9 cellular contexts compared by ENCODE assay signal in the genomic region with DNA sequence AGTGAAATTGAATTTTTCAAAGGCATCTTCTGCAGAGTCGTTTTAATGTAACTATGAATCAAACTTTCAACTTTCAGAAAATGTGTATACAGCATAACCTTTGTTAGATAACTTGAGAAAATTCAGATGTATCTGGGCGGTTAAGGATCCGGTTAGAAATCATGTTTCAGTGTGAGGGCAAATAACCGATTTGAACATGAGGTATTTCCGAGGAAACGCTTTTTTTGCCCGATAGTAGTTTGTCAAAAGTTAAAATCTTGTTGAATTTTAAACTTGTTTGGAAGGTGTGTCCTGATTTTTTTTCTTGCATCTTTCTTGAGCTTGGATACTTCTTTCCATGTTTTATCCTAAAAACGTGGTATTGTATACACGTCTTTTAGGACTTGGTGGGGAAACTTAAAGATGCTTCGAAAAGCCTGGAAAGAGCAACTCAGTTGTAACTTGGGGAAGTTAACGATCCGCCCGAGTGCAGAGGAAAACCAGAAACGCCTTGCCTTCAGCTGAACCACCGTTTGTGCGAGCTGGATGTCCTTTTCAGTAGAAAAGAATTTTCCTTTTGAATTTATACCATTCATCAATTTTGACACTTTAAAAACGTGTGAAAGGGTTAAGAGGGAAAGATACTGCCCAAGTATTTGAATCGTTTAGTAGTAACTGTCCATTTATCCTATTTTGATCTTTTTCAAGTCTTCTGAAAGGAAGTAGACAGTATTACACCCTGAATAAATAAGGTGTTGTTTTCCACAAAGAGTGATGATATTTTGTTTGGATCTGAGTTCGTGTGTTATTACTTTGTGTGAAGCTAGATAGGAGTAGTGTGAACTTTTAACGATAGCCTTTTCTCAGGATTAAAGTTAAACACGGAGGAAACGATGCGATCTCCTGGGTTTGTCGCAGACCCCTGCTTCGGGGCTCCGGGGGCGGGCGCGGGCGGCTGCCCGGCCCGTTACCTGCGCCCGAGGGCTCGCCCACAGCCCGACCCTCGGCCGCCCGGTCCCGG. TPM values are rescaled to one million over a fixed set of nuclear protein-coding genes. Genes with fewer than 3 reads are reported as not detected.
DNase-seq lines count a peak whose midpoint lies in the region; ATAC-seq and TF ChIP-seq lines count a peak whose summit lies in the region.
"Had no signal": no experiment of that assay in that cellular context is flagged by ENCODE, and none has a peak within 500 bp of the region (broad histone marks: within the 10 kb centered on the region; RNA-seq: fewer than 3 reads in every experiment).

No MANE protein-coding gene starts in this region.

- H3K36me3 ChIP-seq in DND-41 (ENCODE audit: insufficient read depth, low read length) (no peaks in the 10 kb centered on the region), Loucy (ENCODE audit: insufficient read depth, low read length) (0 out of 2 replicates have a peak, but pooled peaks cover 5% of the 10 kb centered on the region)
- H3K36me3 ChIP-seq in naive thymus-derived CD4-positive, alpha-beta T cell (ENCODE audit: control insufficient read depth in 2 of 3, insufficient read depth in 3 of 3, low read length in 3 of 3), result no peaks in the 10 kb centered on the region

- H3K36me3 Mint-ChIP-seq in chondrocyte (ENCODE audit: low read depth), result no peaks in the 10 kb centered on the region
- H3K36me3 Mint-ChIP-seq in naive thymus-derived CD4-positive, alpha-beta T cell, result peaks cover 0 to 31% (median 4%) of the 10 kb centered on the region in 5 donors

- H3K4me1 Mint-ChIP-seq in chondrocyte (ENCODE audit: low read depth), result peaks cover 67% of the 10 kb centered on the region
- H3K4me1 Mint-ChIP-seq in naive thymus-derived CD4-positive, alpha-beta T cell, result peaks cover 19 to 76% (median 69%) of the 10 kb centered on the region in 7 donors

- H3K9ac ChIP-seq in DND-41 (ENCODE audit: low read depth, low read length) (peak overlapping the region; percentile 48), Loucy (ENCODE audit: low read depth, low read length, poor library complexity, severe bottlenecking) (peak overlapping the region; percentile 94)

- no peak overlapping the region; the same call in 1 of the 2 replicates for H3K27ac ChIP-seq in DND-41 (ENCODE audit: low read length)
- H3K27ac ChIP-seq in naive thymus-derived CD4-positive, alpha-beta T cell (ENCODE audit: low read depth, low read length), result peak overlapping the region; percentile 67

- CTCF ChIA-PET in naive thymus-derived CD4-positive, alpha-beta T cell (lab: Charles Lee), result interaction anchor here (0.6 kb wide), 1 partner anchor 117 kb away, joined by 3 read pairs; no protein-coding TSS in a partner anchor

- no peaks in the 10 kb centered on the region for H3K9me3 Mint-ChIP-seq in chondrocyte (ENCODE audit: low read depth)
- H3K9me3 Mint-ChIP-seq in naive thymus-derived CD4-positive, alpha-beta T cell, result peaks cover 0 to 11% (median 0%) of the 10 kb centered on the region in 11 donors

- POLR2A ChIA-PET in naive thymus-derived CD4-positive, alpha-beta T cell (lab: Charles Lee), result interaction anchor here (0.7 to 3.4 kb wide), 13 partner anchors 12 to 804 kb away, joined by 3 to 16 read pairs (median 4); no protein-coding TSS in a partner anchor

- intact Hi-C loops in naive thymus-derived CD4-positive, alpha-beta T cell (cut with micrococcal nuclease), result loop anchor here (1.0 to 10.0 kb wide), 10 partner anchors 91 to 793 kb away; partner anchors contain the start of genes PIP4K2A (in 2 of the 2), MSRB2 (in 1 of the 2) and SKIDA1 (in 1 of the 2)

- TF ChIP-seq CTCF in DND-41 (IDR thresholded peaks at IDR 0.05; ENCODE audit: borderline replicate concordance, extremely low read depth, low read length, poor library complexity, severe bottlenecking), result no peak
- TF ChIP-seq CTCF in Loucy (conservative IDR thresholded peaks at IDR 0.05; ENCODE audit: low read length), result no peak
- no peak for TF ChIP-seq CTCF in chondrocyte (IDR thresholded peaks at IDR 0.05)

- H3K4me3 Mint-ChIP-seq in chondrocyte (ENCODE audit: unreplicated experiment), result peak overlapping the region; percentile 74
- H3K4me3 Mint-ChIP-seq in naive thymus-derived CD4-positive, alpha-beta T cell, result peak overlapping the region; percentile 86 to 98 (median 92)

- peak overlapping the region; percentile 1; the same call in 1 of the 2 replicates for H2AFZ ChIP-seq in DND-41 (ENCODE audit: low read depth, low read length)
- no peak overlapping the region for H2AFZ ChIP-seq in Loucy (ENCODE audit: low read length)

- H4K20me1 ChIP-seq in DND-41 (ENCODE audit: insufficient read depth, low read length), result peaks cover 25% of the 10 kb centered on the region
- peaks cover 20% of the 10 kb centered on the region for H4K20me1 ChIP-seq in Loucy (ENCODE audit: insufficient read depth, low read length, poor library complexity, severe bottlenecking)

- peaks cover 6% of the 10 kb centered on the region for H3K27me3 Mint-ChIP-seq in chondrocyte (ENCODE audit: low read depth)
- peaks cover 6 to 47% (median 34%) of the 10 kb centered on the region in 5 donors for H3K27me3 Mint-ChIP-seq in naive thymus-derived CD4-positive, alpha-beta T cell

- H3K4me1 ChIP-seq in DND-41 (ENCODE audit: insufficient read depth, low read length) (peaks cover 73% of the 10 kb centered on the region), Loucy (ENCODE audit: insufficient read depth, low read length, poor library complexity, severe bottlenecking) (peaks cover 8% of the 10 kb centered on the region)
- H3K4me1 ChIP-seq in naive thymus-derived CD4-positive, alpha-beta T cell (ENCODE audit: control insufficient read depth in 2 of 2, insufficient read depth in 2 of 2, low read length in 2 of 2), result peaks cover 18 to 41% of the 10 kb centered on the region in 2 donors

- H3F3A ChIP-seq in Loucy (ENCODE audit: low read depth), result no peaks in the 10 kb centered on the region

- H3K27me3 ChIP-seq in DND-41 (ENCODE audit: insufficient read depth, low read length, poor library complexity) (peaks cover 40% of the 10 kb centered on the region), Loucy (ENCODE audit: insufficient read depth, low read length, poor library complexity, severe bottlenecking) (peaks cover 8% of the 10 kb centered on the region)
- H3K27me3 ChIP-seq in naive thymus-derived CD4-positive, alpha-beta T cell (ENCODE audit: control insufficient read depth in 2 of 2, insufficient read depth in 2 of 2, low read length in 2 of 2), result peaks cover 0 to 13% of the 10 kb centered on the region in 2 donors

- peak overlapping the region; percentile 83 for H3K27ac Mint-ChIP-seq in chondrocyte (ENCODE audit: unreplicated experiment)
- H3K27ac Mint-ChIP-seq in naive thymus-derived CD4-positive, alpha-beta T cell, result peak overlapping the region; percentile 91 to 99 (median 95)

- no peaks in the 10 kb centered on the region for H3K9me2 ChIP-seq in Loucy (replicated peaks; ENCODE audit: low read depth, low read length)

- H3K4me2 ChIP-seq in DND-41 (ENCODE audit: insufficient read depth, low read length) (peak overlapping the region; percentile 57), Loucy (ENCODE audit: low read depth, low read length, poor library complexity, severe bottlenecking) (peak overlapping the region; percentile 77)

- DNase-seq in DND-41, result no peak
- no peak for DNase-seq in chondrocyte (ENCODE audit: low spot score)
- no peak for DNase-seq in naive thymus-derived CD4-positive, alpha-beta T cell
- no peak for DNase-seq in occipital lobe (lab: John Stamatoyannopoulos, UW)
- no peak for DNase-seq in dedifferentiated amniotic fluid mesenchymal stem cell (ENCODE audit: extremely low spot score)

- H3K79me2 ChIP-seq in DND-41 (ENCODE audit: insufficient read depth, low read length) (peaks cover 54% of the 10 kb centered on the region), Loucy (ENCODE audit: insufficient read depth, low read length) (peaks cover 83% of the 10 kb centered on the region)

- H3K9me3 ChIP-seq in DND-41 (ENCODE audit: insufficient read depth, low read length, severe bottlenecking) (peaks cover 3% of the 10 kb centered on the region), Loucy (ENCODE audit: insufficient read depth, low read depth, low read length) (no peaks in the 10 kb centered on the region)
- H3K9me3 ChIP-seq in naive thymus-derived CD4-positive, alpha-beta T cell (ENCODE audit: control insufficient read depth in 2 of 3, low read length in 3 of 3), result no peaks in the 10 kb centered on the region

- peak overlapping the region in 1 of 2 experiments; percentile 49; a peak in 2 of 4 replicates for H3K4me3 ChIP-seq in DND-41 (ENCODE audit: low read depth in 1 of 2, low read length in 2 of 2)
- H3K4me3 ChIP-seq in Loucy (ENCODE audit: low read length, poor library complexity, severe bottlenecking), result peak overlapping the region; percentile 80
- H3K4me3 ChIP-seq in naive thymus-derived CD4-positive, alpha-beta T cell (ENCODE audit: low read length), result peak overlapping the region; percentile 40

- ATAC-seq in DND-41 (ENCODE audit: insufficient read depth, low read depth), result no peak
- ATAC-seq in naive thymus-derived CD4-positive, alpha-beta T cell, result no peak
- ATAC-seq in HG03432 (IDR thresholded peaks at IDR 0.05; ENCODE audit: unreplicated experiment), result no peak
- ATAC-seq in GM18909 (IDR thresholded peaks at IDR 0.05; ENCODE audit: poor library complexity, unreplicated experiment), result no peak

RNA-seq across cellular contexts. Expression of gene BMI1, which starts 1.0 kb away (rescaled TPM):
- total RNA-seq in chondrocyte (53.2 to 62.3 TPM (median 55.9 TPM) in 3 replicates), occipital lobe (138 TPM)
- 10 to 100 TPM; 42.4 to 80.5 (median 55.3) TPM for total RNA-seq in naive thymus-derived CD4-positive, alpha-beta T cell
- polyA plus RNA-seq in naive thymus-derived CD4-positive, alpha-beta T cell, result 10 to 100 TPM; 26.1 to 28.0 TPM

RNA-seq across cellular contexts. Expression of gene COMMD3, which starts 3.7 kb away (rescaled TPM):
- total RNA-seq in chondrocyte (51.4 to 68.9 TPM (median 55.8 TPM) in 3 replicates), occipital lobe (58.6 TPM)
- total RNA-seq in naive thymus-derived CD4-positive, alpha-beta T cell, result 10 to 100 TPM; 33.9 to 83.7 (median 51.2) TPM
- polyA plus RNA-seq in naive thymus-derived CD4-positive, alpha-beta T cell, result 10 to 100 TPM; 60.0 to 67.8 TPM

RNA-seq across cellular contexts. Expression of gene SPAG6, which starts 25.4 kb away (rescaled TPM):
- total RNA-seq in chondrocyte (not detected in 3 replicates), occipital lobe (1.2 TPM)
- total RNA-seq in naive thymus-derived CD4-positive, alpha-beta T cell, result under 1 TPM in 2 of 5 experiments, not detected in 3; 0.46 to 0.93 TPM
- not detected for polyA plus RNA-seq in naive thymus-derived CD4-positive, alpha-beta T cell
- total RNA-seq: SK-MEL-5 had no signal
